In the genomic region with DNA sequence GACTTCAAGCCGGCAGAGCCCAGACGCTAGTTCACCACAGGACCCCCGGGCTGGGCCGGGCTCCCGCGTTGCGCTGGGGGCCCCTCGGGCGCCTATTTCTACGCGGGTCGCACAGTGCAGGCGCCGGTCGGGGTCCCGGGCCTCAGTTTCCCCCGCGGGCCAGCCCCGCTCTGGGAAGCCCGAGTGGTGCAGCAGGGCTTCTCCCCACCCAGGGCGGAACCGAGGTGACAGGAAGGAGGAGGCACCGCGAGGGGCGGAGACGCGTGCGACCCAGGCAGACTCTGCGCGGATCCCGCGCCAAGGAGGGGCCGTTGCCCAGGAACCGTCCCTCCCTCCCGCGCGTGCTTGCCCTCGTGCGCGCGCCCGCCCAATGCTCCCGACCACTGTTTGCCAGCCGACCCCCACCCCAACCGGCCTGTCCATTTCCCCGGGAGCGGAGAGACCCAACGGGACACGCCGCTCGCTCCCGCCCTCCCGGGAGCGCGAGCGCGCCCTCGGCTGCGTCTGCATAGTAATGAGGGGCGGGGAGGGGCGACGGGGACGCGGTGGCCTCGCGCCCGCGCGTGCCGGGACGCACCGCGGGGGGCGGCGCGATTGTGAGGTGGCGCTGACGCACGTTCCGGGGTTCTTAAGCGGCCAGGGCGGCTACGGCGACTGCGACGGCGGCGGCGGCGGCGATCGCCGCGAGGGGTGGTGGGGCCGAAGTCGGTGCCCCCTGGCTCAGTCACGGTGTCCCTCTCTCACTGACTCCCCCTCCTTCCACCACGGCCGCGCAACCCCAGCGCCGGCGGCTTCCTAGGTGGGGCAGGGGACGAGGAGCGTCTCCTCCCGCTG, we compare ENCODE assay signal across 8 cellular contexts. TPM values are rescaled to one million over a fixed set of nuclear protein-coding genes. Genes with fewer than 3 reads are reported as not detected.
DNase-seq lines count a peak whose midpoint lies in the region; ATAC-seq and TF ChIP-seq lines count a peak whose summit lies in the region.

A gene (plus strand): TSS at position 657 of the 834 bp plus-strand sequence. CDS start 193 bp downstream, outside the sequence.

- H3K36me3 ChIP-seq in KMS-11 (ENCODE audit: insufficient read depth) (0 out of 2 replicates have a peak, but pooled peaks cover 2% of the 10 kb centered on the region), stomach (peaks cover 0 to under 1% (median 0%) of the 10 kb centered on the region in 4 donors)

- peaks cover 20% of the 10 kb centered on the region for H3K4me1 Mint-ChIP-seq in neural crest cell

- no peak for TF ChIP-seq CTCF in KMS-11 (conservative IDR thresholded peaks at IDR 0.05; ENCODE audit: low read depth, low read length)
- TF ChIP-seq CTCF in neural crest cell (conservative IDR thresholded peaks at IDR 0.05) = no peak
- no peak for TF ChIP-seq CTCF in stomach (IDR thresholded peaks at IDR 0.05)

- H3K4me3 Mint-ChIP-seq in neural crest cell = peak within 1 kb of the TSS; percentile 93

- DNase-seq in EL = peak; percentile 95
- peak; percentile 85 for DNase-seq in SIG-M5 treated with dmso at 0.1 percent for 504 hours (lab: John Stamatoyannopoulos, UW; ENCODE audit: unreplicated experiment)
- peak; percentile 88 for DNase-seq in activated gamma-delta T cell treated with Interleukin-2 at 50 U/mL for 16 hours
- DNase-seq in fibroblast of the conjunctiva (ENCODE audit: low read depth) = peak; percentile 95
- DNase-seq in neural crest cell (ENCODE audit: low read depth, low spot score) = peak; percentile 90
- DNase-seq in stomach = peak; percentile 97

- H3K4me3 ChIP-seq in KMS-11 (IDR thresholded peaks at IDR 0.05; ENCODE audit: insufficient read depth, low read depth, low read length) = peak within 1 kb of the TSS; percentile 62
- peak within 1 kb of the TSS; percentile 68 to 97 (median 83) for H3K4me3 ChIP-seq in stomach

- peak; percentile 53 for TF ChIP-seq EP300 in stomach (IDR thresholded peaks at IDR 0.05)

- peak within 1 kb of the TSS; percentile 98 for H3K9ac ChIP-seq in KMS-11

- H4K20me1 ChIP-seq in KMS-11 (ENCODE audit: insufficient read depth) = 0 out of 2 replicates have a peak, but pooled peaks cover 16% of the 10 kb centered on the region

- WGBS in stomach, 5 donors = 0 to 1% (median 1%) methylated on average over 43 to 106 of the region's 106 CpGs

- peaks cover 31% of the 10 kb centered on the region for H3K79me2 ChIP-seq in KMS-11 (ENCODE audit: insufficient read depth, low read depth)

- H3K4me1 ChIP-seq in KMS-11 (ENCODE audit: low read depth, poor library complexity, severe bottlenecking) = peaks cover 9% of the 10 kb centered on the region
- H3K4me1 ChIP-seq in stomach = peaks cover 3 to 23% (median 22%) of the 10 kb centered on the region in 4 donors

- H3K27ac ChIP-seq in KMS-11 = peak within 1 kb of the TSS; percentile 98
- H3K27ac ChIP-seq in stomach = peak within 1 kb of the TSS; percentile 100

- H3K27me3 Mint-ChIP-seq in neural crest cell (ENCODE audit: low read depth) = peaks cover 18% of the 10 kb centered on the region

- H3K27me3 ChIP-seq in KMS-11 (ENCODE audit: insufficient read depth, low read depth) (no peaks in the 10 kb centered on the region), stomach (no peaks in the 10 kb centered on the region)

- peaks cover 3% of the 10 kb centered on the region for H3K9me3 Mint-ChIP-seq in neural crest cell

- H3K9me3 ChIP-seq in stomach = no peaks in the 10 kb centered on the region

- peak within 1 kb of the TSS; percentile 82 for H3K4me2 ChIP-seq in KMS-11

- peak in 2 of 4 donors; percentile 95 to 96 for TF ChIP-seq POLR2A in stomach (IDR thresholded peaks at IDR 0.05)

- intact Hi-C loops in stomach (cut with DNase I; ENCODE audit: low total_unique reads) = no loop called here

- H2AFZ ChIP-seq in KMS-11 (ENCODE audit: low read depth) = peak within 1 kb of the TSS; percentile 78

- H3K36me3 Mint-ChIP-seq in neural crest cell (ENCODE audit: low read depth) = no peaks in the 10 kb centered on the region

- peak; percentile 59 for ATAC-seq in GM21786 (IDR thresholded peaks at IDR 0.05; ENCODE audit: unreplicated experiment)

- peak within 1 kb of the TSS; percentile 83 for H3K27ac Mint-ChIP-seq in neural crest cell (ENCODE audit: unreplicated experiment)

RNA-seq across cellular contexts. Expression of the gene that starts here (rescaled TPM):
- total RNA-seq in neural crest cell (4.7 and 5.1 TPM in 2 replicates), stomach (10 to 100 TPM; 21.4 to 97.9 (median 24.6) TPM)
- polyA plus RNA-seq in stomach = 1 to 10 TPM; 3.4 to 7.6 (median 6.9) TPM

Comparison
In these comparisons a context has a peak if more than half of its experiments do, and no peak if none do; other contexts are left out.
1. Peak in every context shown above with its lines: DNase-seq, ATAC-seq, H3K4me3 ChIP-seq and H3K27ac ChIP-seq.